ENCODE assay signal across 1 cellular context in genomic region chr14:49980027-49980426, GRCh38.
TF ChIP-seq lines count a peak whose summit lies in the region.

No MANE protein-coding gene starts in this region.

TF ChIP-seq in IMR-90, 13 proteins besides CTCF, POLR2A, EP300 and RAD21:
- TF ChIP-seq USF2 (IDR thresholded peaks at IDR 0.05; ENCODE audit: low read depth, low read length) (no peak), MXI1 (IDR thresholded peaks at IDR 0.05; ENCODE audit: borderline replicate concordance, low read depth, low read length) (no peak), FOS (IDR thresholded peaks at IDR 0.05; ENCODE audit: low read depth, low read length) (no peak), SMC3 (IDR thresholded peaks at IDR 0.05; ENCODE audit: low read depth, low read length) (no peak), RCOR1 (IDR thresholded peaks at IDR 0.05; ENCODE audit: insufficient replicate concordance, low read length) (no peak), RFX5 (IDR thresholded peaks at IDR 0.05; ENCODE audit: low read depth, low read length) (no peak), NFE2L2 (IDR thresholded peaks at IDR 0.05; ENCODE audit: low read depth, low read length) (no peak), CEBPB (IDR thresholded peaks at IDR 0.05; ENCODE audit: low read depth, low read length) (no peak)
